In the genomic region with DNA sequence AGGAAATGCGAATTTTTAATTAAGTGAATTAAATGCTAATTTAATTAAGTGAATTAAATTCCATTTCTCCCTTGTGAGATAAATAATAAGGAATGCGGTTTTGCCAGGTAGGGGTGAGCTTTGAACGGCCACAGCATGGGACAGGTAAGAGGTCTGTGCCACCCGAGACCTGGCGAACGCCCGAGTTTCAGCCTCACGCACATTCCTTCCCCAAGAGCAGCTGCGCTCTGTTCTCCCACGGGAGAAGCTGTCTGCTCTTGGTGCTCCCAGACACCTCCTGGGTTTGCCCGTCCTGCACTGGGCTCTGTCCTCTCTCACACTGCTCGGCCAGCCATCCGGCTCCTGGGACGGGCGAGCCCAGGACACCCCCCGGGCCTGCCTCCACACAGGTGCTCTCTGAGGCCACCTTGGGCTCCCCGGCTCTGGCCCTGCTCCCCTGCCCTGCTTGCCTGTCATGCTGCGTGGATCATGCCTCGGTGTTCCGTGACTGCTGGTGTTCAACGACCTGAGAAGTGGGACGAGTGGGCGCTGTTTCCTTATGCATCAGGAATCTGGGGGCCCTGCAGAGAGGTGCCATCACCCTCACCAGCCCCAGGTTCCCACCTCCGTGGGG, we compare ENCODE assay signal across 29 cellular contexts. TPM values are rescaled to one million over a fixed set of nuclear protein-coding genes. Genes with fewer than 3 reads are reported as not detected.
DNase-seq lines count a peak whose midpoint lies in the region; ATAC-seq, FAIRE-seq and TF ChIP-seq lines count a peak whose summit lies in the region.
"Had no signal": no experiment of that assay in that cellular context is flagged by ENCODE, and none has a peak within 500 bp of the region (broad histone marks: within the 10 kb centered on the region; RNA-seq: fewer than 3 reads in every experiment).

No MANE protein-coding gene starts in this region.

- POLR2A ChIA-PET in A549 (lab: Yijun Ruan, JAX) = interaction anchor here (1.0 kb wide), 1 partner anchor 14 kb away, joined by 3 read pairs; a partner anchor contains a TSS
- POLR2A ChIA-PET in activated CD4-positive, alpha-beta memory T cell treated with anti-CD3 and anti-CD28 coated beads for 36 hours (lab: Charles Lee) = interaction anchor here (1.3 kb wide), 1 partner anchor 16 kb away, joined by 3 read pairs; no protein-coding TSS in a partner anchor

- H3K79me2 ChIP-seq in DND-41 (ENCODE audit: insufficient read depth, low read length) = no peaks in the 10 kb centered on the region

- CTCF ChIA-PET in A549 (lab: Yijun Ruan, JAX) = interaction anchor here (0.8 to 1.3 kb wide), 4 partner anchors 40 to 202 kb away, joined by 3 to 4 read pairs (median 4); a partner anchor contains a TSS
- CTCF ChIA-PET in activated CD4-positive, alpha-beta memory T cell treated with anti-CD3 and anti-CD28 coated beads for 36 hours (lab: Charles Lee) = interaction anchor here (0.6 kb wide), 1 partner anchor 224 kb away, joined by 3 read pairs; no protein-coding TSS in a partner anchor

- H3K4me1 ChIP-seq in A549 (no peaks in the 10 kb centered on the region), DND-41 (ENCODE audit: insufficient read depth, low read length) (no peaks in the 10 kb centered on the region), psoas muscle (peaks cover 3% of the 10 kb centered on the region)
- H3K4me1 ChIP-seq: ascending aorta, Peyer's patch, suprapubic skin, vagina had no signal

- 91% methylated on average over 11 of the region's 24 CpGs for WGBS in A549 (ENCODE audit: missing lambda C conversion rate)
- WGBS in psoas muscle, 3 donors = 37 to 70% (median 52%) methylated on average over 24 of the region's 24 CpGs

- no peak overlapping the region for H3K9ac ChIP-seq in DND-41 (ENCODE audit: low read depth, low read length)

- peaks cover 40% of the 10 kb centered on the region for H3K9me3 ChIP-seq in A549
- no peaks in the 10 kb centered on the region for H3K9me3 ChIP-seq in DND-41 (ENCODE audit: insufficient read depth, low read length, severe bottlenecking)
- H3K9me3 ChIP-seq in psoas muscle = no peaks in the 10 kb centered on the region

- no peak overlapping the region for H3K4me3 Mint-ChIP-seq in chondrocyte (ENCODE audit: unreplicated experiment)
- H3K4me3 Mint-ChIP-seq in activated CD4-positive, alpha-beta memory T cell treated with anti-CD3 and anti-CD28 coated beads for 36 hours = no peak overlapping the region
- H3K4me3 Mint-ChIP-seq: activated T-helper 1 cell treated with anti-CD3 and anti-CD28 coated beads, Interleukin-12 subunit alpha, Interleukin-12 subunit beta, Interleukin-2, Interleukin-4 antibody, amounts not matched to agents 30 ng/mL and 10 ng/mL and 1 ng/mL, durations not matched to agents 14 hours and 24 hours and 36 hours; CD14-positive monocyte; central memory CD8-positive, alpha-beta T cell; IgD-negative memory B cell; stimulated activated naive B cell treated with anti-CD40 and anti-IgM and Interleukin-4, amounts not matched to agents 10 μg/mL and 1 μg/mL and 100 μg/mL, for 72 hours had no signal

- H3K36me3 ChIP-seq in DND-41 (ENCODE audit: insufficient read depth, low read length) = peaks cover 2% of the 10 kb centered on the region; the same call in 1 of the 2 replicates
- H3K36me3 ChIP-seq in psoas muscle (ENCODE audit: insufficient read depth in 1 of 2, low read depth in 1 of 2) = peaks cover 0 to 54% of the 10 kb centered on the region in 2 donors

- H3K4me3 ChIP-seq in A549 (no peak overlapping the region), DND-41 (ENCODE audit: low read depth in 1 of 2, low read length in 2 of 2) (no peak overlapping the region), psoas muscle (no peak overlapping the region), foreskin fibroblast (ENCODE audit: low read depth in 1 of 2, low read length in 2 of 2) (no peak overlapping the region)
- H3K4me3 ChIP-seq: ascending aorta, Peyer's patch, suprapubic skin, vagina had no signal

- H3K36me3 Mint-ChIP-seq in chondrocyte (ENCODE audit: low read depth) = peaks cover 13% of the 10 kb centered on the region
- peaks cover 30% of the 10 kb centered on the region for H3K36me3 Mint-ChIP-seq in activated CD4-positive, alpha-beta memory T cell treated with anti-CD3 and anti-CD28 coated beads for 36 hours

- peaks cover 21% of the 10 kb centered on the region for H3K9me3 Mint-ChIP-seq in chondrocyte (ENCODE audit: low read depth)
- peaks cover 30% of the 10 kb centered on the region for H3K9me3 Mint-ChIP-seq in activated CD4-positive, alpha-beta memory T cell treated with anti-CD3 and anti-CD28 coated beads for 36 hours

- H3K27ac Mint-ChIP-seq in chondrocyte (ENCODE audit: unreplicated experiment) = no peak overlapping the region
- H3K27ac Mint-ChIP-seq in activated CD4-positive, alpha-beta memory T cell treated with anti-CD3 and anti-CD28 coated beads for 36 hours = no peak overlapping the region
- H3K27ac Mint-ChIP-seq: activated naive CD4-positive, alpha-beta T cell treated with anti-CD3 and anti-CD28 coated beads, Interleukin-2, amount 50 U/mL, for 72 hours; activated T-helper 1 cell treated with anti-CD3 and anti-CD28 coated beads, Interleukin-12 subunit alpha, Interleukin-12 subunit beta, Interleukin-2, Interleukin-4 antibody, amounts not matched to agents 30 ng/mL and 10 ng/mL and 1 ng/mL, durations not matched to agents 14 hours and 24 hours and 36 hours; IgD-negative memory B cell; stimulated activated naive B cell treated with anti-CD40 and anti-IgM and Interleukin-4, amounts not matched to agents 10 μg/mL and 1 μg/mL and 100 μg/mL, for 72 hours had no signal

- no peak for TF ChIP-seq EP300 in A549 (IDR thresholded peaks at IDR 0.05)

- no peak overlapping the region for H3K27ac ChIP-seq in A549
- no peak overlapping the region for H3K27ac ChIP-seq in DND-41 (ENCODE audit: low read length)
- peak overlapping the region; percentile 1 for H3K27ac ChIP-seq in psoas muscle
- H3K27ac ChIP-seq: ascending aorta, Peyer's patch, suprapubic skin, vagina had no signal

- no peaks in the 10 kb centered on the region; the same call in 1 of the 2 replicates for H4K20me1 ChIP-seq in DND-41 (ENCODE audit: insufficient read depth, low read length)

- no peaks in the 10 kb centered on the region for H3K4me1 Mint-ChIP-seq in chondrocyte (ENCODE audit: low read depth)
- peaks cover 20% of the 10 kb centered on the region for H3K4me1 Mint-ChIP-seq in activated CD4-positive, alpha-beta memory T cell treated with anti-CD3 and anti-CD28 coated beads for 36 hours (ENCODE audit: low read depth)
- H3K4me1 Mint-ChIP-seq: central memory CD8-positive, alpha-beta T cell had no signal

- TF ChIP-seq CTCF in A549 (IDR thresholded peaks at IDR 0.05) = no peak
- no peak for TF ChIP-seq CTCF in DND-41 (IDR thresholded peaks at IDR 0.05; ENCODE audit: borderline replicate concordance, extremely low read depth, low read length, poor library complexity, severe bottlenecking)
- TF ChIP-seq CTCF in chondrocyte (IDR thresholded peaks at IDR 0.05) = no peak
- TF ChIP-seq CTCF in psoas muscle (IDR thresholded peaks at IDR 0.05) = no peak
- TF ChIP-seq CTCF in foreskin fibroblast (IDR thresholded peaks at IDR 0.05; ENCODE audit: low read depth, low read length) = no peak

- FAIRE-seq in A549 (lab: Jason Lieb, UNC) = no peak
- FAIRE-seq: D721Med had no signal

- no peaks in the 10 kb centered on the region for H3K27me3 ChIP-seq in DND-41 (ENCODE audit: insufficient read depth, low read length, poor library complexity)
- H3K27me3 ChIP-seq in psoas muscle (ENCODE audit: insufficient read depth in 3 of 3, low read length in 2 of 3) = no peaks in the 10 kb centered on the region
- H3K27me3 ChIP-seq: ascending aorta, Peyer's patch, suprapubic skin, vagina had no signal

- no peak for TF ChIP-seq RAD21 in A549 (conservative IDR thresholded peaks at IDR 0.05 in 1 of 2, IDR thresholded peaks at IDR 0.05 in 1 of 2)

- H2AFZ ChIP-seq in DND-41 (ENCODE audit: low read depth, low read length) = no peak overlapping the region

- DNase-seq in A549 (ENCODE audit: low read depth in 1 of 2, low spot score in 1 of 2) (no peak), DND-41 (no peak), chondrocyte (ENCODE audit: low spot score) (peak; percentile 93), psoas muscle (peak in 1 of 2 donors; percentile 45), foreskin fibroblast (no peak)
- no peak for DNase-seq in activated CD4-positive, alpha-beta memory T cell treated with anti-CD3 and anti-CD28 coated beads for 36 hours
- DNase-seq: activated CD4-positive, alpha-beta T cell treated with anti-CD3 and anti-CD28 coated beads for 48 hours; EL; kidney glomerular epithelial cell; mesenchymal stem cell; NCI-H1105; NCI-H2029; NCI-H446; NK-92 treated with Interleukin-12 subunit alpha and Interleukin-12 subunit beta, amount 100 ng/mL, for 24 hours; Peyer's patch; stimulated activated CD4-positive, alpha-beta T cell treated with anti-CD3 and anti-CD28 coated beads, Interleukin-12 subunit alpha, Interleukin-12 subunit beta, amount 100 ng/mL, for 4 hours; stimulated activated CD4-positive, alpha-beta T cell treated with anti-CD3 and anti-CD28 coated beads, Interleukin-4, amount 100 ng/mL, for 24 hours; stimulated activated naive B cell treated with anti-CD40 and anti-IgM and Interleukin-4, amounts not matched to agents 10 μg/mL and 1 μg/mL and 100 μg/mL, for 72 hours; T-helper 2 cell had no signal

- H3K27me3 Mint-ChIP-seq in chondrocyte (ENCODE audit: low read depth) = no peaks in the 10 kb centered on the region
- H3K27me3 Mint-ChIP-seq in activated CD4-positive, alpha-beta memory T cell treated with anti-CD3 and anti-CD28 coated beads for 36 hours = no peaks in the 10 kb centered on the region
- H3K27me3 Mint-ChIP-seq: central memory CD8-positive, alpha-beta T cell; IgD-negative memory B cell; stimulated activated naive B cell treated with anti-CD40 and anti-IgM and Interleukin-4, amounts not matched to agents 10 μg/mL and 1 μg/mL and 100 μg/mL, for 72 hours had no signal

- intact Hi-C loops in psoas muscle (cut with DNase I) = no loop called here
- intact Hi-C loops in activated CD4-positive, alpha-beta memory T cell treated with anti-CD3 and anti-CD28 coated beads for 36 hours (cut with micrococcal nuclease) = no loop called here

- no peak; the same call in 1 of the 2 replicates for TF ChIP-seq POLR2A in A549 (IDR thresholded peaks at IDR 0.05; ENCODE audit: low read length)

- ATAC-seq in A549 (peak; percentile 48 to 51; a peak in 5 of 6 replicates), DND-41 (ENCODE audit: insufficient read depth, low read depth) (peak; percentile 48; the same call in 1 of the 3 replicates), psoas muscle (peak; percentile 30 to 49 (median 39)), HG03439 (IDR thresholded peaks at IDR 0.05; ENCODE audit: unreplicated experiment) (no peak)
- ATAC-seq: activated naive CD4-positive, alpha-beta T cell treated with anti-CD3 and anti-CD28 coated beads, Interleukin-2, amount 50 U/mL, for 72 hours; stimulated activated naive B cell treated with anti-CD40 and anti-IgM and Interleukin-4, amounts not matched to agents 10 μg/mL and 1 μg/mL and 100 μg/mL, for 72 hours had no signal

- no peak overlapping the region for H3K4me2 ChIP-seq in A549
- H3K4me2 ChIP-seq in DND-41 (ENCODE audit: insufficient read depth, low read length) = no peak overlapping the region

RNA-seq across cellular contexts. Expression of a gene that starts 13.7 kb away (rescaled TPM):
- polyA plus RNA-seq in A549 (2011; rRNA removed) = 8.6 and 11.0 TPM in 2 replicates
- polyA plus RNA-seq in A549 (2012; cell fraction: cytosol; rRNA removed) = 7.1 and 7.8 TPM in 2 replicates
- 8.5 and 11.2 TPM in 2 replicates for polyA plus RNA-seq in A549 (2012; cell fraction: nucleus; rRNA removed)
- 14.6 to 16.6 TPM (median 15.0 TPM) in 3 replicates for polyA plus RNA-seq in A549 (2017; fragmentation: RNase III; extraction: RNeasy Plus Mini Kit Qiagen cat#74134 plus additional on column Dnase treatment)
- 41.1 and 49.9 TPM in 2 replicates for polyA minus RNA-seq in A549 (2011; rRNA and poly(A)+ RNA removed)
- 27.1 to 35.5 TPM (median 27.7 TPM) in 3 replicates for total RNA-seq in chondrocyte
- 10 to 100 TPM; 38.0 to 48.5 (median 43.4) TPM for total RNA-seq in psoas muscle
- polyA plus RNA-seq in psoas muscle = 10 to 100 TPM; 21.3 to 51.5 (median 24.1) TPM
- 10 to 100 TPM; 43.2 to 46.0 TPM for total RNA-seq in activated CD4-positive, alpha-beta memory T cell treated with anti-CD3 and anti-CD28 coated beads for 36 hours

RNA-seq across cellular contexts. Expression of a gene that starts 40.1 kb away (rescaled TPM):
- polyA plus RNA-seq in A549 (2011; rRNA removed) (31.5 and 37.6 TPM in 2 replicates), A549 (2017; fragmentation: RNase III; extraction: RNeasy Plus Mini Kit Qiagen cat#74134 plus additional on column Dnase treatment) (28.7 to 30.8 TPM (median 29.8 TPM) in 3 replicates), psoas muscle (100 to 1,000 TPM in 2 of 3 donors, 10 to 100 TPM in 1; 71.1 to 261 (median 154) TPM)
- polyA plus RNA-seq in A549 (2012; cell fraction: cytosol; rRNA removed) = 55.0 and 56.4 TPM in 2 replicates
- polyA plus RNA-seq in A549 (2012; cell fraction: nucleus; rRNA removed) = 44.6 and 56.7 TPM in 2 replicates
- polyA minus RNA-seq in A549 (2011; rRNA and poly(A)+ RNA removed) = 21.2 and 21.9 TPM in 2 replicates
- total RNA-seq in chondrocyte (33.2 to 36.0 TPM (median 33.5 TPM) in 3 replicates), psoas muscle (100 to 1,000 TPM; 140 to 233 (median 174) TPM)
- 10 to 100 TPM; 41.3 to 42.0 TPM for total RNA-seq in activated CD4-positive, alpha-beta memory T cell treated with anti-CD3 and anti-CD28 coated beads for 36 hours
